In the genomic region with DNA sequence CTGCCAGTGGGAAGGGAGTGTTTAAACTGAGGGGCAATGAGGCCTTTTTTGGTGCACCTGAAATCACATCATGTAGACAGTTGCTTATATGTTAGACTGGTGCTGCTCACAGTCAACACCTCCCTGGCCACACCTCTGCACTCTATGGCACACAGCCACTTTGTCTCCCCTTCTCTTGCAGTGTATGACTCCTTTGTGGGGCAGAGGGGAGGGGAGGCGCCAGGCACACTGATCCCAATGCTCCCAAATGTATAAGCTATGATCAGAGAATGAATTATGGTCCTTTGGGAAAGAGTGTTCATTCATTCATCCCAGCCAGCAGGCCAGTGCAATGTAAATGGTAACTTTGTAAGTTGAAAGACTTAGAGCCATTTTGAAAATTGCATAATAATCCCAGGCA, we compare ENCODE assay signal across 26 cellular contexts. TPM values are rescaled to one million over a fixed set of nuclear protein-coding genes. Genes with fewer than 3 reads are reported as not detected.
"Had no signal": no experiment of that assay in that cellular context is flagged by ENCODE, and none has a peak within 500 bp of the region (broad histone marks: within the 10 kb centered on the region; RNA-seq: fewer than 3 reads in every experiment).

No MANE protein-coding gene starts in this region.

- ATAC-seq: left colon; left ventricle myocardium superior; lower lobe of right lung; natural killer cell; sciatic nerve; stimulated activated effector memory CD8-positive, alpha-beta T cell treated with anti-CD3 and anti-CD28 coated beads, Interleukin-12 subunit alpha, Interleukin-12 subunit beta, amount 100 ng/mL, for 72 hours had no signal

- H3K9ac ChIP-seq: parathyroid adenoma had no signal

- H3K27ac ChIP-seq: dorsolateral prefrontal cortex, lower lobe of right lung, parathyroid adenoma, stomach, thyroid gland, upper lobe of left lung had no signal

- H3K36me3 Mint-ChIP-seq: immature natural killer cell; natural killer cell; stimulated activated effector memory CD8-positive, alpha-beta T cell treated with anti-CD3 and anti-CD28 coated beads, Interleukin-12 subunit alpha, Interleukin-12 subunit beta, amount 100 ng/mL, for 72 hours had no signal

- DNase-seq: dorsolateral prefrontal cortex; effector CD4-positive, alpha-beta T cell; hypothalamus; immature natural killer cell; islet precursor cell; kidney glomerular epithelial cell; left colon; left ventricle myocardium superior; lower lobe of right lung; natural killer cell; stimulated activated CD4-positive, alpha-beta T cell treated with anti-CD3 and anti-CD28 coated beads, Interleukin-2, amount 100 ng/mL, for 24 hours; stimulated activated CD4-positive, alpha-beta T cell treated with anti-CD3 and anti-CD28 coated beads, Interleukin-4, amount 100 ng/mL, for 24 hours; stimulated activated naive CD4-positive, alpha-beta T cell treated with Interleukin-2 at 50 U/mL for 16 hours; stomach; thyroid gland; upper lobe of left lung had no signal

- H3K4me3 Mint-ChIP-seq: immature natural killer cell; natural killer cell; neural crest cell; stimulated activated effector memory CD8-positive, alpha-beta T cell treated with anti-CD3 and anti-CD28 coated beads, Interleukin-12 subunit alpha, Interleukin-12 subunit beta, amount 100 ng/mL, for 72 hours had no signal

- H3K4me1 ChIP-seq: lower lobe of right lung, parathyroid adenoma had no signal

- H3K9me3 Mint-ChIP-seq: immature natural killer cell; natural killer cell; neural crest cell; stimulated activated effector memory CD8-positive, alpha-beta T cell treated with anti-CD3 and anti-CD28 coated beads, Interleukin-12 subunit alpha, Interleukin-12 subunit beta, amount 100 ng/mL, for 72 hours had no signal

- H3K4me1 Mint-ChIP-seq: stimulated activated effector memory CD8-positive, alpha-beta T cell treated with anti-CD3 and anti-CD28 coated beads, Interleukin-12 subunit alpha, Interleukin-12 subunit beta, amount 100 ng/mL, for 72 hours had no signal

- H3K9me3 ChIP-seq: lower lobe of right lung, stomach, thyroid gland, upper lobe of left lung had no signal

- H3K79me2 ChIP-seq: parathyroid adenoma had no signal

- H3K36me3 ChIP-seq: lower lobe of right lung, stomach, thyroid gland, upper lobe of left lung had no signal

- H3K4me3 ChIP-seq: dorsolateral prefrontal cortex, lower lobe of right lung, stomach, thyroid gland, upper lobe of left lung had no signal

- H3K27ac Mint-ChIP-seq: immature natural killer cell; natural killer cell; progenitor cell of endocrine pancreas; stimulated activated effector memory CD8-positive, alpha-beta T cell treated with anti-CD3 and anti-CD28 coated beads, Interleukin-12 subunit alpha, Interleukin-12 subunit beta, amount 100 ng/mL, for 72 hours had no signal

- FAIRE-seq: colon, frontal cortex, urothelium cell line had no signal

- H3K27me3 Mint-ChIP-seq: progenitor cell of endocrine pancreas had no signal

- H2AFZ ChIP-seq: parathyroid adenoma had no signal

- H3K27me3 ChIP-seq: thyroid gland had no signal

RNA-seq across cellular contexts. Expression of a gene that starts 4.6 kb away (rescaled TPM):
- total RNA-seq: fibroblast of villous mesenchyme, natural killer cell, osteoblast had no signal
- polyA plus RNA-seq: immature natural killer cell had no signal
